In the genomic region with DNA sequence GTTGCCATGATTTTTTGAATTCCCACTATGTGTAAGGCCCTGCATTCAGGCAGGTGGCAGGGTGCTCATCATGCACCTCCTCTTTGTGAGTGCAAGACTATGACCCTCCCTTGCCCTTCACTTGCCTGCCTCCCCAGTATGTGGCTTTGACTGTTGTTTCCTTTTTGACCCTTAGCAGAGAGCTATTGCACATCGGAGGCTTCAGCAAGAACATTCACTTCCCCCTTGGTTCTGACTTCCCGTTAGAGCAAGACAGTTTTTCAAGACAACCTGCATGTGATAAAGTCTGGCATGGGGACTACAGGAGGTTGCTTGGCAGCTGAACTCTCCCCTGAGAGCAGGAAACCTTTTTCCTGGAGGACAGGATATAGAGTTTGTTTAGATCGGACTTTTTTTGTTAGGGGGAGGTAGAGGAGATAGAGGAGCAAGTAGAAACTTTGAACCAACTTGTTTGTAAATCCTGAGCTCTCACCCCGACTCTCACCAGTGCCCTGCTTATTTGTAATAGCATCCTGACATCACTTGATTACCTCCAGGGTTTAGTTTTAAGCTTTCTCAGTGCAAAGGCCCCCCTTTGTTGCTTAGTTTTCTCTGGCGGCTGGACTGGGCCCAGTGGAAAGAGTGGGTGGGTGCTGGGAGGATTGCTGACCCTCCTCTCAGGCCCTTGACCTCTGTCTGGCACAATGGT, we compare ENCODE assay signal across 11 cellular contexts. TPM values are rescaled to one million over a fixed set of nuclear protein-coding genes. Genes with fewer than 3 reads are reported as not detected.
DNase-seq lines count a peak whose midpoint lies in the region; ATAC-seq and TF ChIP-seq lines count a peak whose summit lies in the region.
"Had no signal": no experiment of that assay in that cellular context is flagged by ENCODE, and none has a peak within 500 bp of the region (broad histone marks: within the 10 kb centered on the region; RNA-seq: fewer than 3 reads in every experiment).

No MANE protein-coding gene starts in this region.

- TF ChIP-seq EP300 in transverse colon (IDR thresholded peaks at IDR 0.05; ENCODE audit: low read depth): no peak

- H3K9me3 ChIP-seq in right atrium auricular region (no peaks in the 10 kb centered on the region), left ventricle myocardium inferior (replicated peaks) (no peaks in the 10 kb centered on the region), transverse colon (no peaks in the 10 kb centered on the region), smooth muscle cell (replicated peaks; ENCODE audit: low read depth) (no peaks in the 10 kb centered on the region)
- H3K9me3 ChIP-seq: SJCRH30, vagina had no signal

- no peaks in the 10 kb centered on the region for H4K20me1 ChIP-seq in smooth muscle cell (ENCODE audit: low read depth)

- H3K79me2 ChIP-seq in smooth muscle cell (ENCODE audit: low read depth): no peaks in the 10 kb centered on the region

- in situ Hi-C loops in transverse colon (cut with MboI; ENCODE audit: low pct_ligation_motif_present in 1 of 4, low pct_unique_long_range_greater_than_20kb in 1 of 4, low sequenced_read_pairs in 3 of 4): no loop called here

- H3K4me2 ChIP-seq in smooth muscle cell: no peak overlapping the region

- H3K27ac ChIP-seq in right atrium auricular region: no peak overlapping the region
- peak overlapping the region; percentile 69 for H3K27ac ChIP-seq in left ventricle myocardium inferior (replicated peaks)
- H3K27ac ChIP-seq in transverse colon: peak overlapping the region in 3 of 4 donors; percentile 19 to 27 (median 24)
- H3K27ac ChIP-seq in smooth muscle cell (ENCODE audit: low read depth): no peak overlapping the region
- H3K27ac ChIP-seq: SJCRH30, vagina had no signal

- H3K36me3 ChIP-seq in right atrium auricular region (peaks cover 61% of the 10 kb centered on the region), left ventricle myocardium inferior (peaks cover 77% of the 10 kb centered on the region), transverse colon (peaks cover 0 to 31% (median 5%) of the 10 kb centered on the region in 4 donors), smooth muscle cell (ENCODE audit: low read depth) (no peaks in the 10 kb centered on the region)

- no peak overlapping the region for H2AFZ ChIP-seq in smooth muscle cell (ENCODE audit: low read depth)

- DNase-seq in Right ventricle myocardium inferior (ENCODE audit: missing footprints) (no peak), right atrium auricular region (ENCODE audit: low spot score) (no peak), SKM-1 (lab: John Stamatoyannopoulos, UW; ENCODE audit: unreplicated experiment) (peak; percentile 99), left ventricle myocardium inferior (no peak), transverse colon (no peak), smooth muscle cell (lab: John Stamatoyannopoulos, UW; ENCODE audit: unreplicated experiment) (no peak), NCI-H2107 treated with DMSO at 0.1 percent for 48 hours (lab: John Stamatoyannopoulos, UW; ENCODE audit: unreplicated experiment) (no peak)
- DNase-seq: effector CD8-positive, alpha-beta T cell; SJCRH30 had no signal

- TF ChIP-seq CTCF in right atrium auricular region (IDR thresholded peaks at IDR 0.05) (no peak), left ventricle myocardium inferior (IDR thresholded peaks at IDR 0.05; ENCODE audit: borderline replicate concordance) (no peak), transverse colon (IDR thresholded peaks at IDR 0.05) (no peak), smooth muscle cell (IDR thresholded peaks at IDR 0.05; ENCODE audit: borderline replicate concordance, insufficient read depth, poor library complexity, severe bottlenecking) (no peak)

- no peak overlapping the region for H3K9ac ChIP-seq in smooth muscle cell (ENCODE audit: low read depth)

- ATAC-seq in Right ventricle myocardium inferior: peak; percentile 72
- no peak for ATAC-seq in GM21619 (IDR thresholded peaks at IDR 0.05; ENCODE audit: unreplicated experiment)

- intact Hi-C loops in Right ventricle myocardium inferior (cut with DNase I): no loop called here
- intact Hi-C loops in left ventricle myocardium inferior (cut with micrococcal nuclease): no loop called here
- intact Hi-C loops in transverse colon (cut with DNase I; ENCODE audit: low total_unique reads): no loop called here

- no peaks in the 10 kb centered on the region for H3K27me3 ChIP-seq in right atrium auricular region
- no peaks in the 10 kb centered on the region for H3K27me3 ChIP-seq in left ventricle myocardium inferior (ENCODE audit: low read depth)
- H3K27me3 ChIP-seq in transverse colon: no peaks in the 10 kb centered on the region
- H3K27me3 ChIP-seq in smooth muscle cell (ENCODE audit: low read depth): no peaks in the 10 kb centered on the region
- H3K27me3 ChIP-seq: SJCRH30, vagina had no signal

- H3F3A ChIP-seq in smooth muscle cell (ENCODE audit: low read depth): no peaks in the 10 kb centered on the region

- no peak for TF ChIP-seq POLR2A in transverse colon (IDR thresholded peaks at IDR 0.05)

- 43 to 55% methylated on average over 2 to 5 of the region's 5 CpGs for WGBS in transverse colon (ENCODE audit: low coverage in 1 of 2), 2 donors
- WGBS in smooth muscle cell (ENCODE audit: low lambda C conversion rate): 91% methylated on average over 5 of the region's 5 CpGs

- H3K4me1 ChIP-seq in right atrium auricular region (peaks cover 0 to 9% of the 10 kb centered on the region in 2 donors), left ventricle myocardium inferior (peaks cover 23% of the 10 kb centered on the region), transverse colon (peaks cover 0 to 10% (median 0%) of the 10 kb centered on the region in 4 donors), smooth muscle cell (ENCODE audit: low read depth) (no peaks in the 10 kb centered on the region)
- H3K4me1 ChIP-seq: SJCRH30 had no signal

- no peak overlapping the region for H3K4me3 ChIP-seq in right atrium auricular region
- no peak overlapping the region for H3K4me3 ChIP-seq in left ventricle myocardium inferior
- no peak overlapping the region for H3K4me3 ChIP-seq in transverse colon
- no peak overlapping the region for H3K4me3 ChIP-seq in smooth muscle cell
- H3K4me3 ChIP-seq: SJCRH30, vagina had no signal

RNA-seq across cellular contexts. Expression of a gene that starts 34.3 kb away (rescaled TPM):
- total RNA-seq in Right ventricle myocardium inferior (3.4 TPM), right atrium auricular region (1 to 10 TPM; 2.7 to 5.6 TPM), left ventricle myocardium inferior (2.7 TPM), transverse colon (10 to 100 TPM in 2 of 4 donors, 1 to 10 TPM in 2; 5.3 to 30.7 (median 12.2) TPM), smooth muscle cell (40.7 and 47.9 TPM in 2 replicates)
- 110 and 124 TPM in 2 replicates for polyA plus RNA-seq in smooth muscle cell

RNA-seq across cellular contexts. Expression of a gene that starts 43.5 kb away (rescaled TPM):
- total RNA-seq in Right ventricle myocardium inferior (38.4 TPM), right atrium auricular region (10 to 100 TPM; 38.2 to 94.7 TPM), left ventricle myocardium inferior (41.3 TPM), transverse colon (10 to 100 TPM; 15.7 to 32.1 (median 24.7) TPM), smooth muscle cell (16.0 and 17.3 TPM in 2 replicates)
- 23.6 and 23.8 TPM in 2 replicates for polyA plus RNA-seq in smooth muscle cell

Comparison
In these comparisons a context has a peak if more than half of its experiments do, and no peak if none do; other contexts are left out.
1. H3K27ac ChIP-seq: peak in left ventricle myocardium inferior (single experiment) and transverse colon (3 of 4); none in right atrium auricular region (0 of 2) and smooth muscle cell (single experiment).